Comparison of ENCODE assay signal across 2 cellular contexts in the genomic region with DNA sequence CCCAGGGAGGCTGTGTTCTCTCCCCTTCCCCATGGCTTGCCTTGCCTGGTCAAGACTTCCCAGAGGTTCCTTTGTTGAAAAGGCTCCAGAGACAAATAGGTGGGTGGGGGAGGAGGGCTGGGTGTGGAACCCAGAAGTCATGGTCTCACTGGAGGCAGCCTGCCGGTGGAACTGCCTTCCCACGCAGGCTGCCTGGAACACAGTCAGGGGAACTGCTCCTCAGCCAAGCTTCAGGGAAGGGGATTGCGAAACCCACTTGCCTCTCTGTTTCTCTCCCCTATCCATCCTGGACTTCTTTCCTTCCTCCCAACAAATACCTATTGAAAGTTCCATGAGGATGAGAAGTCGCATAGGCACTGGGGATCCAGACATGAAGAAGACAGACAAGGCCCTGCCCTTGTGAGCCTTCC.
TF ChIP-seq lines count a peak whose summit lies in the region.

No MANE protein-coding gene starts in this region.

TF ChIP-seq in HCT116, 20 proteins besides CTCF, POLR2A, EP300 and RAD21 (continued from another document):
- no peak for TF ChIP-seq CEBPB (IDR thresholded peaks at IDR 0.05; ENCODE audit: low read depth)
- TF ChIP-seq, protein P1, sequence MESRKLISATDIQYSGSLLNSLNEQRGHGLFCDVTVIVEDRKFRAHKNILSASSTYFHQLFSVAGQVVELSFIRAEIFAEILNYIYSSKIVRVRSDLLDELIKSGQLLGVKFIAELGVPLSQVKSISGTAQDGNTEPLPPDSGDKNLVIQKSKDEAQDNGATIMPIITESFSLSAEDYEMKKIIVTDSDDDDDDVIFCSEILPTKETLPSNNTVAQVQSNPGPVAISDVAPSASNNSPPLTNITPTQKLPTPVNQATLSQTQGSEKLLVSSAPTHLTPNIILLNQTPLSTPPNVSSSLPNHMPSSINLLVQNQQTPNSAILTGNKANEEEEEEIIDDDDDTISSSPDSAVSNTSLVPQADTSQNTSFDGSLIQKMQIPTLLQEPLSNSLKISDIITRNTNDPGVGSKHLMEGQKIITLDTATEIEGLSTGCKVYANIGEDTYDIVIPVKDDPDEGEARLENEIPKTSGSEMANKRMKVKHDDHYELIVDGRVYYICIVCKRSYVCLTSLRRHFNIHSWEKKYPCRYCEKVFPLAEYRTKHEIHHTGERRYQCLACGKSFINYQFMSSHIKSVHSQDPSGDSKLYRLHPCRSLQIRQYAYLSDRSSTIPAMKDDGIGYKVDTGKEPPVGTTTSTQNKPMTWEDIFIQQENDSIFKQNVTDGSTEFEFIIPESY (IDR thresholded peaks at IDR 0.05; ENCODE audit: extremely low read depth, insufficient replicate concordance, low read length) = no peak
- TF ChIP-seq TCF7L2 (IDR thresholded peaks at IDR 0.05; ENCODE audit: borderline replicate concordance, extremely low read depth, insufficient read depth, insufficient read length) = no peak
- TF ChIP-seq CBX3 (IDR thresholded peaks at IDR 0.05; ENCODE audit: low read depth) = no peak
- no peak for TF ChIP-seq ZFX (IDR thresholded peaks at IDR 0.05)
- no peak for TF ChIP-seq SIN3A (IDR thresholded peaks at IDR 0.05; ENCODE audit: low read depth)
- TF ChIP-seq, protein P2, sequence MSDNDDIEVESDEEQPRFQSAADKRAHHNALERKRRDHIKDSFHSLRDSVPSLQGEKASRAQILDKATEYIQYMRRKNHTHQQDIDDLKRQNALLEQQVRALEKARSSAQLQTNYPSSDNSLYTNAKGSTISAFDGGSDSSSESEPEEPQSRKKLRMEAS (IDR thresholded peaks at IDR 0.05) = no peak
- no peak for TF ChIP-seq SP1 (IDR thresholded peaks at IDR 0.05; ENCODE audit: low read depth)
- no peak for TF ChIP-seq ZNF274 (IDR thresholded peaks at IDR 0.05; ENCODE audit: low read depth, low read length)
- no peak for TF ChIP-seq YY1 (IDR thresholded peaks at IDR 0.05; ENCODE audit: extremely low read depth, insufficient replicate concordance, low read depth, low read length)
- no peak for TF ChIP-seq SRF (IDR thresholded peaks at IDR 0.05; ENCODE audit: low read depth)
- TF ChIP-seq EZH2phosphoT487 (IDR thresholded peaks at IDR 0.05; ENCODE audit: borderline replicate concordance) = no peak
TF ChIP-seq in HCT116: peak in this region for 0.

TF ChIP-seq in SK-N-SH treated with all-trans-retinoic acid at 6 μM for 48 hours, 23 proteins besides CTCF, POLR2A, EP300 and RAD21:
- TF ChIP-seq, protein P3, sequence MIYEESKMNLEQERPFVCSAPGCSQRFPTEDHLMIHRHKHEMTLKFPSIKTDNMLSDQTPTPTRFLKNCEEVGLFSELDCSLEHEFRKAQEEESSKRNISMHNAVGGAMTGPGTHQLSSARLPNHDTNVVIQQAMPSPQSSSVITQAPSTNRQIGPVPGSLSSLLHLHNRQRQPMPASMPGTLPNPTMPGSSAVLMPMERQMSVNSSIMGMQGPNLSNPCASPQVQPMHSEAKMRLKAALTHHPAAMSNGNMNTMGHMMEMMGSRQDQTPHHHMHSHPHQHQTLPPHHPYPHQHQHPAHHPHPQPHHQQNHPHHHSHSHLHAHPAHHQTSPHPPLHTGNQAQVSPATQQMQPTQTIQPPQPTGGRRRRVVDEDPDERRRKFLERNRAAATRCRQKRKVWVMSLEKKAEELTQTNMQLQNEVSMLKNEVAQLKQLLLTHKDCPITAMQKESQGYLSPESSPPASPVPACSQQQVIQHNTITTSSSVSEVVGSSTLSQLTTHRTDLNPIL (CRISPR knock-in tag; IDR thresholded peaks at IDR 0.05; ENCODE audit: low read depth) = no peak
- TF ChIP-seq ARNTL (CRISPR knock-in tag; IDR thresholded peaks at IDR 0.05; ENCODE audit: borderline replicate concordance, low read depth) = no peak
- TF ChIP-seq RARB (CRISPR knock-in tag; IDR thresholded peaks at IDR 0.05) = no peak
- TF ChIP-seq, protein P4, sequence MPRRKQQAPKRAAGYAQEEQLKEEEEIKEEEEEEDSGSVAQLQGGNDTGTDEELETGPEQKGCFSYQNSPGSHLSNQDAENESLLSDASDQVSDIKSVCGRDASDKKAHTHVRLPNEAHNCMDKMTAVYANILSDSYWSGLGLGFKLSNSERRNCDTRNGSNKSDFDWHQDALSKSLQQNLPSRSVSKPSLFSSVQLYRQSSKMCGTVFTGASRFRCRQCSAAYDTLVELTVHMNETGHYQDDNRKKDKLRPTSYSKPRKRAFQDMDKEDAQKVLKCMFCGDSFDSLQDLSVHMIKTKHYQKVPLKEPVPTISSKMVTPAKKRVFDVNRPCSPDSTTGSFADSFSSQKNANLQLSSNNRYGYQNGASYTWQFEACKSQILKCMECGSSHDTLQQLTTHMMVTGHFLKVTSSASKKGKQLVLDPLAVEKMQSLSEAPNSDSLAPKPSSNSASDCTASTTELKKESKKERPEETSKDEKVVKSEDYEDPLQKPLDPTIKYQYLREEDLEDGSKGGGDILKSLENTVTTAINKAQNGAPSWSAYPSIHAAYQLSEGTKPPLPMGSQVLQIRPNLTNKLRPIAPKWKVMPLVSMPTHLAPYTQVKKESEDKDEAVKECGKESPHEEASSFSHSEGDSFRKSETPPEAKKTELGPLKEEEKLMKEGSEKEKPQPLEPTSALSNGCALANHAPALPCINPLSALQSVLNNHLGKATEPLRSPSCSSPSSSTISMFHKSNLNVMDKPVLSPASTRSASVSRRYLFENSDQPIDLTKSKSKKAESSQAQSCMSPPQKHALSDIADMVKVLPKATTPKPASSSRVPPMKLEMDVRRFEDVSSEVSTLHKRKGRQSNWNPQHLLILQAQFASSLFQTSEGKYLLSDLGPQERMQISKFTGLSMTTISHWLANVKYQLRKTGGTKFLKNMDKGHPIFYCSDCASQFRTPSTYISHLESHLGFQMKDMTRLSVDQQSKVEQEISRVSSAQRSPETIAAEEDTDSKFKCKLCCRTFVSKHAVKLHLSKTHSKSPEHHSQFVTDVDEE (CRISPR knock-in tag; IDR thresholded peaks at IDR 0.05) = no peak
- no peak for TF ChIP-seq BACH2 (CRISPR knock-in tag; IDR thresholded peaks at IDR 0.05; ENCODE audit: borderline replicate concordance)
- TF ChIP-seq, protein P5, sequence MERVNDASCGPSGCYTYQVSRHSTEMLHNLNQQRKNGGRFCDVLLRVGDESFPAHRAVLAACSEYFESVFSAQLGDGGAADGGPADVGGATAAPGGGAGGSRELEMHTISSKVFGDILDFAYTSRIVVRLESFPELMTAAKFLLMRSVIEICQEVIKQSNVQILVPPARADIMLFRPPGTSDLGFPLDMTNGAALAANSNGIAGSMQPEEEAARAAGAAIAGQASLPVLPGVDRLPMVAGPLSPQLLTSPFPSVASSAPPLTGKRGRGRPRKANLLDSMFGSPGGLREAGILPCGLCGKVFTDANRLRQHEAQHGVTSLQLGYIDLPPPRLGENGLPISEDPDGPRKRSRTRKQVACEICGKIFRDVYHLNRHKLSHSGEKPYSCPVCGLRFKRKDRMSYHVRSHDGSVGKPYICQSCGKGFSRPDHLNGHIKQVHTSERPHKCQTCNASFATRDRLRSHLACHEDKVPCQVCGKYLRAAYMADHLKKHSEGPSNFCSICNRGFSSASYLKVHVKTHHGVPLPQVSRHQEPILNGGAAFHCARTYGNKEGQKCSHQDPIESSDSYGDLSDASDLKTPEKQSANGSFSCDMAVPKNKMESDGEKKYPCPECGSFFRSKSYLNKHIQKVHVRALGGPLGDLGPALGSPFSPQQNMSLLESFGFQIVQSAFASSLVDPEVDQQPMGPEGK (CRISPR knock-in tag; IDR thresholded peaks at IDR 0.05; ENCODE audit: borderline replicate concordance) = no peak
- no peak for TF ChIP-seq ZFP3 (CRISPR knock-in tag; IDR thresholded peaks at IDR 0.05)
- TF ChIP-seq ESRRG (CRISPR knock-in tag; IDR thresholded peaks at IDR 0.05) = no peak
TF ChIP-seq in SK-N-SH treated with all-trans-retinoic acid at 6 μM for 48 hours: peak in this region for 0.
